Comparison of ENCODE assay signal across 20 cellular contexts in the genomic region with DNA sequence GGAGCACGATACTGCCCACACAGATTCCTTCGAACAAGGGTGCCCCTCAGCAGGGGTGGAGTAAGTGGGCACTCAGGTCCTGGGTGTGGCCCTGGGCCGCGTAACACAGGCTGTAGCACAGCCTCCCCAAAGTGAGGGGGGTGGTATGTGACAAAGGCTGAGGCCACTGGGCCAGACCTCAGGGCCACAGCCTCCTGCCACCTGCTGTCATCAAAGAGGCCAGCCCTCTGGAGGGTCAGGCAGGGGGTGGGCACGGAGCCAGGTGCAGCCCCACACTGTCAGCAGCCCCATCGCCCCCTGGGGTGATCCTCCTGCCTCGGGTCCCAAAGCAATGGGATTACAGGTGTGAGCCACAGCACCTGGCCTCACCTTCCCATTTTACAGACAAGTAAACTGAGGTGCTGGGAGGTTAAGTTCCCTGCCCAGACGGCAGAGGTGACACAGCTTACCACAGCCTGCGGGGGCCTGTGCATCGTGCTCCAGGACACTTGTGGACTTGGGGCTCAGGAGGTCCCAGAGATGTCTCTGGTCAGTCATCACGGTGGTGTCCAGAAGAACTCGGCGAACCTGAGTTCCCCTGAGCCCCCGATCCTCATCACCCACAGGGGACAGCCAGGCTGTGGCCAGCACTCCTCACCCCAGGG. TPM values are rescaled to one million over a fixed set of nuclear protein-coding genes. Genes with fewer than 3 reads are reported as not detected.
DNase-seq lines count a peak whose midpoint lies in the region; ATAC-seq and TF ChIP-seq lines count a peak whose summit lies in the region.
"Had no signal": no experiment of that assay in that cellular context is flagged by ENCODE, and none has a peak within 500 bp of the region (broad histone marks: within the 10 kb centered on the region; RNA-seq: fewer than 3 reads in every experiment).

No MANE protein-coding gene starts in this region.

- H3K9me3 ChIP-seq in CD8-positive, alpha-beta memory T cell (ENCODE audit: low read length), result no peaks in the 10 kb centered on the region
- H3K9me3 ChIP-seq in endodermal cell (ENCODE audit: control insufficient read depth, low read length), result no peaks in the 10 kb centered on the region
- H3K9me3 ChIP-seq: body of pancreas, gastroesophageal sphincter, SJSA1, transverse colon had no signal

- peaks cover 0 to 2% (median 1%) of the 10 kb centered on the region in 3 donors for H3K36me3 Mint-ChIP-seq in CD8-positive, alpha-beta memory T cell
- no peaks in the 10 kb centered on the region for H3K36me3 Mint-ChIP-seq in endodermal cell (ENCODE audit: low read depth)
- H3K36me3 Mint-ChIP-seq: stimulated activated naive B cell treated with anti-CD40 and anti-IgM and Interleukin-4, amounts not matched to agents 10 μg/mL and 1 μg/mL and 100 μg/mL, for 72 hours had no signal

- H3K4me1 Mint-ChIP-seq in CD8-positive, alpha-beta memory T cell, result peaks cover 31 to 65% (median 37%) of the 10 kb centered on the region in 3 donors
- H3K4me1 Mint-ChIP-seq in endodermal cell, result no peaks in the 10 kb centered on the region

- H3K27ac ChIP-seq in CD8-positive, alpha-beta memory T cell (ENCODE audit: low read depth, low read length), result no peak overlapping the region
- H3K27ac ChIP-seq in endodermal cell (ENCODE audit: low read depth, low read length), result no peak overlapping the region
- H3K27ac ChIP-seq: body of pancreas, C4-2B, gastroesophageal sphincter, SJSA1, transverse colon had no signal

- H3K4me3 ChIP-seq in CD8-positive, alpha-beta memory T cell (ENCODE audit: low read length), result no peak overlapping the region
- H3K4me3 ChIP-seq in endodermal cell (ENCODE audit: low read length), result no peak overlapping the region
- H3K4me3 ChIP-seq: body of pancreas, gastroesophageal sphincter, SJSA1, smooth muscle cell, transverse colon had no signal

- POLR2A ChIA-PET in CD8-positive, alpha-beta memory T cell (lab: Charles Lee), result interaction anchor here (1.1 to 3.3 kb wide), 3 partner anchors 27 to 180 kb away, joined by 3 to 28 read pairs (median 10); a partner anchor contains a TSS

- TF ChIP-seq CTCF in endodermal cell (conservative IDR thresholded peaks at IDR 0.05), result no peak

- ATAC-seq in sciatic nerve, result no peak
- ATAC-seq: body of pancreas, gastroesophageal sphincter had no signal

- DNase-seq in activated CD4-positive, alpha-beta T cell treated with anti-CD3 and anti-CD28 coated beads for 1 hour, result peak; percentile 6
- no peak for DNase-seq in activated CD4-positive, alpha-beta T cell treated with anti-CD3 and anti-CD28 coated beads, Interleukin-2, amount 50 U/mL, for 1 hour
- peak in 1 of 5 donors; percentile 39 for DNase-seq in CD8-positive, alpha-beta memory T cell
- DNase-seq in endodermal cell (peak; percentile 39), sciatic nerve (ENCODE audit: low spot score) (peak; percentile 44), HK-2 (ENCODE audit: unreplicated experiment) (no peak), UCSD-AML1 (lab: John Stamatoyannopoulos, UW; ENCODE audit: unreplicated experiment) (no peak)
- DNase-seq in stimulated activated CD4-positive, alpha-beta T cell treated with anti-CD3 and anti-CD28 coated beads, Interleukin-4, amount 100 ng/mL, for 24 hours, result no peak
- DNase-seq: activated naive CD4-positive, alpha-beta T cell treated with anti-CD3 and anti-CD28 coated beads for 36 hours; dermis blood vessel endothelial cell; erythroblast; NCI-H748 treated with DMSO at 0.1 percent for 48 hours; OCI-M1; stimulated activated naive B cell treated with anti-CD40 and anti-IgM and Interleukin-4, amounts not matched to agents 10 μg/mL and 1 μg/mL and 100 μg/mL, for 72 hours; transverse colon had no signal

- H3K27me3 Mint-ChIP-seq in CD8-positive, alpha-beta memory T cell, result no peaks in the 10 kb centered on the region
- H3K27me3 Mint-ChIP-seq in endodermal cell (ENCODE audit: insufficient read depth), result no peaks in the 10 kb centered on the region

- H3K9ac ChIP-seq in endodermal cell (ENCODE audit: extremely low read depth, low read length, poor library complexity, severe bottlenecking), result no peak overlapping the region

- H3K36me3 ChIP-seq in CD8-positive, alpha-beta memory T cell (ENCODE audit: insufficient read depth, low read length), result no peaks in the 10 kb centered on the region
- no peaks in the 10 kb centered on the region for H3K36me3 ChIP-seq in endodermal cell (ENCODE audit: control insufficient read depth, insufficient read depth, low read length)
- H3K36me3 ChIP-seq: gastroesophageal sphincter, SJSA1, transverse colon had no signal

- CTCF ChIA-PET in CD8-positive, alpha-beta memory T cell (lab: Charles Lee), result interaction anchor here (0.8 to 2.2 kb wide), 6 partner anchors 8 to 126 kb away, joined by 3 to 14 read pairs (median 6); a partner anchor contains a TSS

- intact Hi-C loops in sciatic nerve (cut with DNase I), result loop anchor here (5.0 kb wide), 1 partner anchor 153 kb away; no protein-coding TSS in a partner anchor

- H3K27ac Mint-ChIP-seq in CD8-positive, alpha-beta memory T cell, result peak overlapping the region; percentile 32 to 98 (median 94)
- H3K27ac Mint-ChIP-seq in endodermal cell, result no peak overlapping the region
- H3K27ac Mint-ChIP-seq: activated naive CD4-positive, alpha-beta T cell treated with anti-CD3 and anti-CD28 coated beads for 36 hours; stimulated activated naive B cell treated with anti-CD40 and anti-IgM and Interleukin-4, amounts not matched to agents 10 μg/mL and 1 μg/mL and 100 μg/mL, for 72 hours had no signal

- H3K9me3 Mint-ChIP-seq in CD8-positive, alpha-beta memory T cell, result peaks cover 0 to 6% (median 0%) of the 10 kb centered on the region in 5 donors
- peaks cover 7% of the 10 kb centered on the region for H3K9me3 Mint-ChIP-seq in endodermal cell
- H3K9me3 Mint-ChIP-seq: stimulated activated naive B cell treated with anti-CD40 and anti-IgM and Interleukin-4, amounts not matched to agents 10 μg/mL and 1 μg/mL and 100 μg/mL, for 72 hours had no signal

- peaks cover 52% of the 10 kb centered on the region for H3K4me1 ChIP-seq in CD8-positive, alpha-beta memory T cell (ENCODE audit: insufficient read depth, low read length)
- no peaks in the 10 kb centered on the region for H3K4me1 ChIP-seq in endodermal cell (ENCODE audit: control insufficient read depth, insufficient read depth, low read length)
- H3K4me1 ChIP-seq: body of pancreas, SJSA1, transverse colon had no signal

- WGBS in endodermal cell (ENCODE audit: insufficient coverage in 1 of 2, insufficient read length in 1 of 2), 2 experiments, result 91 to 93% methylated on average over 9 to 14 of the region's 14 CpGs

- H3K4me3 Mint-ChIP-seq in CD8-positive, alpha-beta memory T cell, result peak overlapping the region in 2 of 7 donors; percentile 1 to 34
- H3K4me3 Mint-ChIP-seq in endodermal cell, result no peak overlapping the region
- H3K4me3 Mint-ChIP-seq: activated naive CD4-positive, alpha-beta T cell treated with anti-CD3 and anti-CD28 coated beads for 36 hours had no signal

- no peaks in the 10 kb centered on the region for H3K27me3 ChIP-seq in CD8-positive, alpha-beta memory T cell (ENCODE audit: insufficient read depth, low read length, poor library complexity, severe bottlenecking)
- no peaks in the 10 kb centered on the region for H3K27me3 ChIP-seq in endodermal cell (ENCODE audit: control insufficient read depth, insufficient read depth, low read length, poor library complexity, severe bottlenecking)
- H3K27me3 ChIP-seq: body of pancreas, gastroesophageal sphincter, SJSA1, transverse colon had no signal

RNA-seq across cellular contexts. Expression of a gene that starts 27.5 kb away (rescaled TPM):
- total RNA-seq in CD8-positive, alpha-beta memory T cell, result 10 to 100 TPM; 10.2 to 12.2 TPM
- 47.2 TPM for polyA plus RNA-seq in CD8-positive, alpha-beta memory T cell
- total RNA-seq in endodermal cell (10 to 100 TPM; 46.0 to 78.8 TPM), sciatic nerve (84.7 TPM)
- 44.5 TPM for polyA plus RNA-seq in endodermal cell (2013, experiment 1 of 2)
- 46.2 TPM for polyA plus RNA-seq in endodermal cell (2013, experiment 2 of 2)

RNA-seq across cellular contexts. Expression of a gene that starts 47.5 kb away (rescaled TPM):
- total RNA-seq in CD8-positive, alpha-beta memory T cell, result 10 to 100 TPM; 23.8 to 23.9 TPM
- 26.6 TPM for polyA plus RNA-seq in CD8-positive, alpha-beta memory T cell
- total RNA-seq in endodermal cell (10 to 100 TPM; 17.0 to 22.6 TPM), sciatic nerve (15.4 TPM)
- polyA plus RNA-seq in endodermal cell (2013, experiment 1 of 2), result 17.3 TPM
- polyA plus RNA-seq in endodermal cell (2013, experiment 2 of 2), result 17.0 TPM

RNA-seq across cellular contexts. Expression of a gene that starts 47.5 kb away (rescaled TPM):
- 1 to 10 TPM; 1.5 to 1.6 TPM for total RNA-seq in CD8-positive, alpha-beta memory T cell
- polyA plus RNA-seq in CD8-positive, alpha-beta memory T cell, result 0.55 TPM
- total RNA-seq in endodermal cell, result 1 to 10 TPM; 2.8 to 2.9 TPM
- 1.0 TPM for polyA plus RNA-seq in endodermal cell (2013, experiment 1 of 2)
- 0.70 TPM for polyA plus RNA-seq in endodermal cell (2013, experiment 2 of 2)
- total RNA-seq in sciatic nerve, result 7.7 TPM

Comparison
In these comparisons a context has a peak if more than half of its experiments do, and no peak if none do; other contexts are left out.
1. DNase-seq: peak in activated CD4-positive, alpha-beta T cell treated with anti-CD3 and anti-CD28 coated beads for 1 hour (single experiment), endodermal cell (single experiment) and sciatic nerve (single experiment); none in activated CD4-positive, alpha-beta T cell treated with anti-CD3 and anti-CD28 coated beads, Interleukin-2, amount 50 U/mL, for 1 hour (single experiment), HK-2 (single experiment), UCSD-AML1 (single experiment) and stimulated activated CD4-positive, alpha-beta T cell treated with anti-CD3 and anti-CD28 coated beads, Interleukin-4, amount 100 ng/mL, for 24 hours (single experiment).